ENCODE assay signal across 8 cellular contexts in the genomic region with DNA sequence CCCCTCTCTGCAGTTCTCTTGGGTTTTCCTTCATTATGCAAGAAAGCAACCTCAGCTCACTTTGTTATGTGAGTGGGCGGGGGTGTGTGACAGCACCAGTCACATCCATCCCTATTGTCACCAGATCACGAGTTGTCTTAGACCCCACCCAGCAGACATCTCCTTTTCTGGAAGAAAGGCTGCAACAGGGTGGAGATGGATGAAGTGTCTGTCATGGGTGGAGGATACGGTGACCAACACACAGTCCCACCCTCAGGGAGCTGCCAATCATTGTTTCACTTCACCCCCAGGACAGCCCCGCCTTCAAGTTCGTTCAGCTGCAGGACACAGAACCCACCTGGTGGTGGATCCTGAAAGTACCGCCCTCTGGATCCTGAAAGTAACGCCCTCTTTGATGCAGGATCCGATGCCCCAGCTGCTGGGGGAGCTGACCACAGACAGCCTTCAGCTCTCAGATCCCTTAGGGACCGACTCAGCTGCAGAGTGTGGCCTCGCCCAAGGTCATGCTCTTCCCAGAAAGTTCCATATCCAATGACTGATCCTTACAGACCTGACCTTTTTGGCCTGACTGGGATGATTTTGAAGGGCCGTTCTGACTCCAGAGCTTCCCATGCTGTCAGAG.
DNase-seq lines count a peak whose midpoint lies in the region; ATAC-seq and TF ChIP-seq lines count a peak whose summit lies in the region.

No MANE protein-coding gene starts in this region.

- H3K27ac ChIP-seq in gastroesophageal sphincter (peak overlapping the region in 2 of 4 donors; percentile 41 to 42), prostate gland (no peak overlapping the region)

- TF ChIP-seq POLR2A in gastroesophageal sphincter (IDR thresholded peaks at IDR 0.05), result no peak
- TF ChIP-seq POLR2A in prostate gland (IDR thresholded peaks at IDR 0.05), result no peak

- DNase-seq in GM12865 (ENCODE audit: low read depth) (peak; percentile 64), SK-N-DZ (ENCODE audit: low spot score) (peak; percentile 39), NCI-H1417 treated with DMSO at 0.1 percent for 48 hours (lab: John Stamatoyannopoulos, UW) (no peak), foreskin melanocyte (no peak), prostate gland (ENCODE audit: low spot score) (no peak)

- H3K27ac Mint-ChIP-seq in stimulated activated memory B cell treated with anti-CD40 and anti-IgM and Interleukin-4, amounts not matched to agents 10 μg/mL and 1 μg/mL and 100 μg/mL, for 72 hours, result no peak overlapping the region

- ATAC-seq in HG02798 (IDR thresholded peaks at IDR 0.05; ENCODE audit: poor library complexity, unreplicated experiment) (peak; percentile 69), gastroesophageal sphincter (peak; percentile 43)
- peak; percentile 67 for ATAC-seq in stimulated activated memory B cell treated with anti-CD40 and anti-IgM and Interleukin-4, amounts not matched to agents 10 μg/mL and 1 μg/mL and 100 μg/mL, for 72 hours

- H3K4me1 ChIP-seq in gastroesophageal sphincter (peaks cover 0 to 12% (median 3%) of the 10 kb centered on the region in 3 donors), prostate gland (replicated peaks) (no peaks in the 10 kb centered on the region)

- no peak overlapping the region for H3K4me3 Mint-ChIP-seq in stimulated activated memory B cell treated with anti-CD40 and anti-IgM and Interleukin-4, amounts not matched to agents 10 μg/mL and 1 μg/mL and 100 μg/mL, for 72 hours

- no peaks in the 10 kb centered on the region for H3K27me3 ChIP-seq in gastroesophageal sphincter
- H3K27me3 ChIP-seq in prostate gland (replicated peaks; ENCODE audit: insufficient read depth), result no peaks in the 10 kb centered on the region

- no peaks in the 10 kb centered on the region for H3K27me3 Mint-ChIP-seq in stimulated activated memory B cell treated with anti-CD40 and anti-IgM and Interleukin-4, amounts not matched to agents 10 μg/mL and 1 μg/mL and 100 μg/mL, for 72 hours

- TF ChIP-seq EP300 in gastroesophageal sphincter (IDR thresholded peaks at IDR 0.05), result no peak

- H3K36me3 ChIP-seq in gastroesophageal sphincter (no peaks in the 10 kb centered on the region), prostate gland (no peaks in the 10 kb centered on the region)

- H3K9me3 Mint-ChIP-seq in stimulated activated memory B cell treated with anti-CD40 and anti-IgM and Interleukin-4, amounts not matched to agents 10 μg/mL and 1 μg/mL and 100 μg/mL, for 72 hours, result no peaks in the 10 kb centered on the region

- H3K4me1 Mint-ChIP-seq in stimulated activated memory B cell treated with anti-CD40 and anti-IgM and Interleukin-4, amounts not matched to agents 10 μg/mL and 1 μg/mL and 100 μg/mL, for 72 hours, result peaks cover 15% of the 10 kb centered on the region

- H3K4me3 ChIP-seq in GM12865 (ENCODE audit: low read depth, low read length) (no peak overlapping the region), gastroesophageal sphincter (no peak overlapping the region), prostate gland (no peak overlapping the region)

- peak; percentile 42 for TF ChIP-seq CTCF in GM12865 (IDR thresholded peaks at IDR 0.05; ENCODE audit: insufficient read depth, low read depth, low read length, missing control alignments)
- no peak for TF ChIP-seq CTCF in gastroesophageal sphincter (IDR thresholded peaks at IDR 0.05)
- no peak for TF ChIP-seq CTCF in prostate gland (IDR thresholded peaks at IDR 0.05)

- no peaks in the 10 kb centered on the region for H3K36me3 Mint-ChIP-seq in stimulated activated memory B cell treated with anti-CD40 and anti-IgM and Interleukin-4, amounts not matched to agents 10 μg/mL and 1 μg/mL and 100 μg/mL, for 72 hours

- 45 to 80% methylated on average over 1 to 6 of the region's 11 CpGs for WGBS in gastroesophageal sphincter (ENCODE audit: low coverage in 1 of 2), 2 donors
- 71% methylated on average over 11 of the region's 11 CpGs for WGBS in prostate gland

- H3K9me3 ChIP-seq in gastroesophageal sphincter (no peaks in the 10 kb centered on the region), prostate gland (no peaks in the 10 kb centered on the region)

- intact Hi-C loops in prostate gland (cut with DNase I), result no loop called here

Comparison
In these comparisons a context has a peak if more than half of its experiments do, and no peak if none do; other contexts are left out.
1. DNase-seq: peak in GM12865 (single experiment) and SK-N-DZ (single experiment); none in NCI-H1417 treated with DMSO at 0.1 percent for 48 hours (single experiment), foreskin melanocyte (single experiment) and prostate gland (single experiment).
2. Peak in every context shown above with its lines, with median percentiles within 50 percentile points of each other: ATAC-seq.